8 cellular contexts compared by ENCODE assay signal in genomic region chr10:124461642-124462347, GRCh38. TPM values are rescaled to one million over a fixed set of nuclear protein-coding genes. Genes with fewer than 3 reads are reported as not detected.
DNase-seq lines count a peak whose midpoint lies in the region; ATAC-seq and TF ChIP-seq lines count a peak whose summit lies in the region.

Gene LHPP (plus strand): TSS chr10:124461823. CDS start chr10:124461863, 40 bp downstream.

- ATAC-seq in T-cell (replicated peaks in 1 of 4) (peak; percentile 96 to 98 (median 97)), upper lobe of right lung (peak; percentile 99)

- H3K4me1 ChIP-seq in MM.1S (ENCODE audit: low read length) (0 out of 2 replicates have a peak, but pooled peaks cover 7% of the 10 kb centered on the region), adrenal gland (replicated peaks in 1 of 2) (peaks cover 22 to 35% of the 10 kb centered on the region in 2 donors), left ventricle myocardium inferior (peaks cover 30% of the 10 kb centered on the region), prostate gland (replicated peaks) (peaks cover 3% of the 10 kb centered on the region), upper lobe of right lung (peaks cover 8% of the 10 kb centered on the region)

- intact Hi-C loops in adrenal gland (cut with DNase I): no loop called here
- intact Hi-C loops in left ventricle myocardium inferior (cut with micrococcal nuclease): no loop called here
- intact Hi-C loops in prostate gland (cut with DNase I): no loop called here
- intact Hi-C loops in upper lobe of right lung (cut with DNase I): no loop called here

- peaks cover 30 to 32% (median 30%) of the 10 kb centered on the region in 3 donors for H3K4me1 Mint-ChIP-seq in T-cell

- H3K27ac ChIP-seq in MM.1S (ENCODE audit: low read length) (no peak within 1 kb of the TSS), adrenal gland (peak within 1 kb of the TSS; percentile 66 to 94 (median 71)), left ventricle myocardium inferior (replicated peaks) (peak within 1 kb of the TSS; percentile 95), prostate gland (peak within 1 kb of the TSS; percentile 91), upper lobe of right lung (peak within 1 kb of the TSS; percentile 87)

- H4K20me1 ChIP-seq in MM.1S (ENCODE audit: insufficient read depth, low read length): no peaks in the 10 kb centered on the region

- POLR2A ChIA-PET in T-cell (lab: Charles Lee): interaction anchor here (0.6 to 1.6 kb wide), 8 partner anchors 12 to 1466 kb away, joined by 3 to 6 read pairs (median 4); partner anchors contain the start of genes ABRAXAS2 (in 1 of the 2) and OAT (in 1 of the 2)

- peak within 1 kb of the TSS; percentile 79 to 92 (median 87) for H3K4me3 Mint-ChIP-seq in T-cell

- peak; percentile 47 for DNase-seq in GM12864 (ENCODE audit: low read depth)
- peak; percentile 81 for DNase-seq in HCEC 1CT
- DNase-seq in MM.1S: peak; percentile 86
- peak; percentile 74 to 89 (median 82) for DNase-seq in T-cell
- DNase-seq in adrenal gland: peak; percentile 78 to 90 (median 85)
- DNase-seq in left ventricle myocardium inferior: peak; percentile 86
- peak; percentile 73 for DNase-seq in prostate gland (ENCODE audit: low spot score)
- DNase-seq in upper lobe of right lung: peak; percentile 94

- WGBS in adrenal gland, 4 donors: 0 to 18% (median 1%) methylated on average over 8 to 81 of the region's 81 CpGs
- 1% methylated on average over 62 of the region's 81 CpGs for WGBS in prostate gland

- peak within 1 kb of the TSS; percentile 85 for H2AFZ ChIP-seq in MM.1S (ENCODE audit: low read length)

- H3K9me3 Mint-ChIP-seq in T-cell: peaks cover 0 to 4% (median 0%) of the 10 kb centered on the region in 3 donors

- H3K27me3 ChIP-seq in MM.1S (replicated peaks; ENCODE audit: insufficient read depth, low read length): no peaks in the 10 kb centered on the region
- no peaks in the 10 kb centered on the region for H3K27me3 ChIP-seq in adrenal gland
- H3K27me3 ChIP-seq in left ventricle myocardium inferior (ENCODE audit: low read depth): peaks cover under 1% of the 10 kb centered on the region
- no peaks in the 10 kb centered on the region for H3K27me3 ChIP-seq in prostate gland (replicated peaks; ENCODE audit: insufficient read depth)
- H3K27me3 ChIP-seq in upper lobe of right lung: no peaks in the 10 kb centered on the region

- H3K36me3 ChIP-seq in MM.1S (replicated peaks; ENCODE audit: insufficient read depth, low read length) (no peaks in the 10 kb centered on the region), adrenal gland (replicated peaks in 1 of 2) (no peaks in the 10 kb centered on the region), left ventricle myocardium inferior (no peaks in the 10 kb centered on the region), prostate gland (no peaks in the 10 kb centered on the region), upper lobe of right lung (no peaks in the 10 kb centered on the region)

- H3K9me2 ChIP-seq in MM.1S (replicated peaks; ENCODE audit: insufficient read depth, low read length): no peaks in the 10 kb centered on the region

- H3K79me2 ChIP-seq in MM.1S (ENCODE audit: low read length): no peaks in the 10 kb centered on the region

- TF ChIP-seq POLR2A in adrenal gland (IDR thresholded peaks at IDR 0.05) (peak; percentile 26 to 32), prostate gland (IDR thresholded peaks at IDR 0.05) (peak; percentile 62)

- H3K27me3 Mint-ChIP-seq in T-cell: peaks cover 14 to 15% of the 10 kb centered on the region in 2 donors

- TF ChIP-seq CTCF in GM12864 (IDR thresholded peaks at IDR 0.05; ENCODE audit: low read depth, low read length, missing control alignments) (no peak), MM.1S (IDR thresholded peaks at IDR 0.05; ENCODE audit: low read length) (0 out of 2 replicates have a peak, but pooled peaks have one; percentile 5), adrenal gland (IDR thresholded peaks at IDR 0.05) (peak in 4 of 6 experiments; percentile 18 to 66 (median 62)), left ventricle myocardium inferior (IDR thresholded peaks at IDR 0.05; ENCODE audit: borderline replicate concordance) (peak; percentile 76), prostate gland (IDR thresholded peaks at IDR 0.05) (peak; percentile 65 to 81 (median 78)), upper lobe of right lung (IDR thresholded peaks at IDR 0.05) (peak; percentile 34)

- CTCF ChIA-PET in T-cell (lab: Charles Lee): interaction anchor here (0.6 to 2.1 kb wide), 11 partner anchors 29 to 285 kb away, joined by 3 to 12 read pairs (median 3); partner anchors contain the start of gene OAT (in 1 of the 2)

- H3K36me3 Mint-ChIP-seq in T-cell: no peaks in the 10 kb centered on the region

- no peak within 1 kb of the TSS; the same call in 1 of the 2 replicates for H3K9ac ChIP-seq in MM.1S (ENCODE audit: low read length)

- no peaks in the 10 kb centered on the region for H3F3A ChIP-seq in MM.1S (ENCODE audit: insufficient read depth, low read length)

- peak within 1 kb of the TSS; percentile 84 for H3K4me3 ChIP-seq in GM12864 (ENCODE audit: low read depth, low read length)
- peak within 1 kb of the TSS; percentile 59 for H3K4me3 ChIP-seq in MM.1S (ENCODE audit: low read length)
- peak within 1 kb of the TSS; percentile 22 to 98 (median 58) for H3K4me3 ChIP-seq in adrenal gland
- H3K4me3 ChIP-seq in left ventricle myocardium inferior: peak within 1 kb of the TSS; percentile 82
- peak within 1 kb of the TSS; percentile 68 to 79 for H3K4me3 ChIP-seq in prostate gland
- H3K4me3 ChIP-seq in upper lobe of right lung: peak within 1 kb of the TSS; percentile 75

- peak within 1 kb of the TSS; percentile 97 to 98 for H3K27ac Mint-ChIP-seq in T-cell

- H3K4me2 ChIP-seq in MM.1S (ENCODE audit: low read depth, low read length): peak within 1 kb of the TSS; percentile 68

- no peaks in the 10 kb centered on the region for H3K9me3 ChIP-seq in MM.1S (replicated peaks; ENCODE audit: insufficient read depth, low read length)
- H3K9me3 ChIP-seq in adrenal gland (replicated peaks in 1 of 3): no peaks in the 10 kb centered on the region
- H3K9me3 ChIP-seq in left ventricle myocardium inferior (replicated peaks): no peaks in the 10 kb centered on the region
- no peaks in the 10 kb centered on the region for H3K9me3 ChIP-seq in prostate gland
- H3K9me3 ChIP-seq in upper lobe of right lung: no peaks in the 10 kb centered on the region

RNA-seq across cellular contexts. Expression of gene LHPP, which starts in this region (rescaled TPM):
- 10 to 100 TPM; 13.2 to 27.4 (median 22.3) TPM for total RNA-seq in T-cell
- 10 to 100 TPM; 33.3 to 70.1 (median 45.7) TPM for total RNA-seq in adrenal gland
- 10 to 100 TPM; 21.9 to 45.8 (median 41.2) TPM for polyA plus RNA-seq in adrenal gland
- 7.6 TPM for total RNA-seq in left ventricle myocardium inferior
- total RNA-seq in prostate gland: 10 to 100 TPM; 21.9 to 43.3 TPM
- total RNA-seq in upper lobe of right lung: 16.2 TPM
